9 cellular contexts compared by ENCODE assay signal in genomic region chr1:64242895-64243756, GRCh38. TPM values are rescaled to one million over a fixed set of nuclear protein-coding genes. Genes with fewer than 3 reads are reported as not detected.
A peak's percentile ranks its signal among the peaks of the same experiment; 100 is the strongest.
DNase-seq lines count a peak whose midpoint lies in the region; ATAC-seq and TF ChIP-seq lines count a peak whose summit lies in the region.
"Had no signal": no experiment of that assay in that cellular context is flagged by ENCODE, and none has a peak within 500 bp of the region (broad histone marks: within the 10 kb centered on the region; RNA-seq: fewer than 3 reads in every experiment).

No MANE protein-coding gene starts in this region.

- H3K9me2 ChIP-seq in hepatocyte (replicated peaks; ENCODE audit: insufficient read depth), result no peaks in the 10 kb centered on the region

- H3K9me3 Mint-ChIP-seq in activated T-helper 2 cell treated with anti-CD3 and anti-CD28 coated beads, Interferon-gamma antibody, Interleukin-2, Interleukin-4, amounts not matched to agents 10 μg/mL and 5 μg/mL and 100 μg/mL, durations not matched to agents 14 hours and 24 hours and 36 hours, result no peaks in the 10 kb centered on the region

- H3K36me3 ChIP-seq in hepatocyte (replicated peaks; ENCODE audit: insufficient read depth, low read depth) (no peaks in the 10 kb centered on the region), thyroid gland (no peaks in the 10 kb centered on the region)
- H3K36me3 ChIP-seq: HAP-1 had no signal

- H3K4me3 ChIP-seq in hepatocyte, result no peak overlapping the region
- H3K4me3 ChIP-seq in thyroid gland (replicated peaks in 1 of 3), result no peak overlapping the region
- H3K4me3 ChIP-seq: HAP-1 had no signal

- peak; percentile 49 for DNase-seq in A172 (ENCODE audit: low spot score)
- peak; percentile 57 for DNase-seq in Daoy (ENCODE audit: low read depth)
- peak; percentile 85 for DNase-seq in NCI-H2029 treated with DMSO at 0.1 percent for 48 hours (lab: John Stamatoyannopoulos, UW)
- no peak for DNase-seq in activated T-helper 2 cell treated with anti-CD3 and anti-CD28 coated beads, Interferon-gamma antibody, Interleukin-2, Interleukin-4, amounts not matched to agents 10 μg/mL and 5 μg/mL and 100 μg/mL, durations not matched to agents 14 hours and 24 hours and 36 hours (ENCODE audit: low spot score)
- peak; percentile 54 for DNase-seq in hepatocyte (ENCODE audit: low spot score)
- DNase-seq in thyroid gland, result no peak
- no peak for DNase-seq in ecto neural progenitor cell (ENCODE audit: low spot score)

- no peaks in the 10 kb centered on the region for H4K20me1 ChIP-seq in hepatocyte (ENCODE audit: insufficient read depth, poor library complexity, severe bottlenecking)

- intact Hi-C loops in activated T-helper 2 cell treated with anti-CD3 and anti-CD28 coated beads, Interferon-gamma antibody, Interleukin-2, Interleukin-4, amounts not matched to agents 10 μg/mL and 5 μg/mL and 100 μg/mL, durations not matched to agents 14 hours and 24 hours and 36 hours (cut with micrococcal nuclease), result loop anchor here (2.0 kb wide), 2 partner anchors 550 to 626 kb away; no protein-coding TSS in a partner anchor
- intact Hi-C loops in thyroid gland (cut with DNase I), result loop anchor here (10.0 kb wide), 1 partner anchor 548 kb away; no protein-coding TSS in a partner anchor

- H3K4me1 ChIP-seq in hepatocyte (ENCODE audit: insufficient read depth) (no peaks in the 10 kb centered on the region), thyroid gland (peaks cover 0 to 4% of the 10 kb centered on the region in 2 donors)

- no peaks in the 10 kb centered on the region for H3K79me2 ChIP-seq in hepatocyte

- H3K27me3 ChIP-seq in hepatocyte (no peaks in the 10 kb centered on the region), thyroid gland (no peaks in the 10 kb centered on the region)

- no peak for TF ChIP-seq POLR2A in thyroid gland (IDR thresholded peaks at IDR 0.05)

- 51% methylated on average over 6 of the region's 6 CpGs for WGBS in hepatocyte (ENCODE audit: low lambda C conversion rate, missing lambda C conversion rate)
- 44 to 49% methylated on average over 6 of the region's 6 CpGs for WGBS in thyroid gland, 2 donors

- no peak overlapping the region for H3K4me2 ChIP-seq in hepatocyte

- ATAC-seq in GM19328 (IDR thresholded peaks at IDR 0.05; ENCODE audit: unreplicated experiment), result no peak

- H3K4me1 Mint-ChIP-seq in activated T-helper 2 cell treated with anti-CD3 and anti-CD28 coated beads, Interferon-gamma antibody, Interleukin-2, Interleukin-4, amounts not matched to agents 10 μg/mL and 5 μg/mL and 100 μg/mL, durations not matched to agents 14 hours and 24 hours and 36 hours (ENCODE audit: low read depth), result peaks cover 11% of the 10 kb centered on the region

- TF ChIP-seq CTCF in hepatocyte (IDR thresholded peaks at IDR 0.05; ENCODE audit: poor library complexity), result peak; percentile 70
- TF ChIP-seq CTCF in thyroid gland (IDR thresholded peaks at IDR 0.05), result peak in 5 of 6 experiments; percentile 10 to 56 (median 47)

- H3K27me3 Mint-ChIP-seq in activated T-helper 2 cell treated with anti-CD3 and anti-CD28 coated beads, Interferon-gamma antibody, Interleukin-2, Interleukin-4, amounts not matched to agents 10 μg/mL and 5 μg/mL and 100 μg/mL, durations not matched to agents 14 hours and 24 hours and 36 hours (ENCODE audit: low read depth), result peaks cover 20% of the 10 kb centered on the region

- peak overlapping the region; percentile 62 for H3K4me3 Mint-ChIP-seq in activated T-helper 2 cell treated with anti-CD3 and anti-CD28 coated beads, Interferon-gamma antibody, Interleukin-2, Interleukin-4, amounts not matched to agents 10 μg/mL and 5 μg/mL and 100 μg/mL, durations not matched to agents 14 hours and 24 hours and 36 hours (ENCODE audit: low read depth)

- H3K27ac ChIP-seq in hepatocyte (no peak overlapping the region), thyroid gland (no peak overlapping the region)

- no peaks in the 10 kb centered on the region for H3K36me3 Mint-ChIP-seq in activated T-helper 2 cell treated with anti-CD3 and anti-CD28 coated beads, Interferon-gamma antibody, Interleukin-2, Interleukin-4, amounts not matched to agents 10 μg/mL and 5 μg/mL and 100 μg/mL, durations not matched to agents 14 hours and 24 hours and 36 hours (ENCODE audit: low read depth)

- no peak overlapping the region for H2AFZ ChIP-seq in hepatocyte

- H3K9me3 ChIP-seq in hepatocyte (ENCODE audit: low read depth) (no peaks in the 10 kb centered on the region), thyroid gland (no peaks in the 10 kb centered on the region)
- H3K9me3 ChIP-seq: HAP-1 had no signal

- H3K27ac Mint-ChIP-seq in activated T-helper 2 cell treated with anti-CD3 and anti-CD28 coated beads, Interferon-gamma antibody, Interleukin-2, Interleukin-4, amounts not matched to agents 10 μg/mL and 5 μg/mL and 100 μg/mL, durations not matched to agents 14 hours and 24 hours and 36 hours, result no peak overlapping the region

RNA-seq across cellular contexts. Expression of gene UBE2U, which starts 39.7 kb away (rescaled TPM):
- not detected in 2 replicates for total RNA-seq in A172 (2014; rRNA removed; shearing (Covaris generic))
- not detected in 2 replicates for total RNA-seq in Daoy (2014; rRNA removed; shearing (Covaris generic))
- not detected in 2 replicates for total RNA-seq in activated T-helper 2 cell treated with anti-CD3 and anti-CD28 coated beads, Interferon-gamma antibody, Interleukin-2, Interleukin-4, amounts not matched to agents 10 μg/mL and 5 μg/mL and 100 μg/mL, durations not matched to agents 14 hours and 24 hours and 36 hours
- total RNA-seq in hepatocyte, result not detected in 2 replicates
- 0.21 TPM in 1 of 2 replicates, not detected in the other for polyA plus RNA-seq in hepatocyte
- total RNA-seq in thyroid gland, result not detected

Comparison
In these comparisons a context has a peak if more than half of its experiments do, and no peak if none do; other contexts are left out.
1. DNase-seq: peak in A172 (single experiment), Daoy (single experiment), NCI-H2029 treated with DMSO at 0.1 percent for 48 hours (single experiment) and hepatocyte (single experiment); none in activated T-helper 2 cell treated with anti-CD3 and anti-CD28 coated beads, Interferon-gamma antibody, Interleukin-2, Interleukin-4, amounts not matched to agents 10 μg/mL and 5 μg/mL and 100 μg/mL, durations not matched to agents 14 hours and 24 hours and 36 hours (single experiment), thyroid gland (0 of 2) and ecto neural progenitor cell (single experiment).